ENCODE assay signal across 4 cellular contexts in genomic region chr2:62765619-62766376, GRCh38.
TF ChIP-seq lines count a peak whose summit lies in the region.

No MANE protein-coding gene starts in this region.

TF ChIP-seq in A549, 52 proteins besides CTCF, POLR2A, EP300 and RAD21:
- TF ChIP-seq CEBPB (IDR thresholded peaks at IDR 0.05) (peak in 1 of 2 experiments; percentile 22; a peak in 1 of 4 replicates), PHF8 (IDR thresholded peaks at IDR 0.05; ENCODE audit: borderline replicate concordance, low read depth) (no peak)

TF ChIP-seq in IMR-90, 13 proteins besides CTCF, POLR2A, EP300 and RAD21:
- TF ChIP-seq MAFK (IDR thresholded peaks at IDR 0.05; ENCODE audit: low read depth, low read length), result no peak
- TF ChIP-seq CEBPB (IDR thresholded peaks at IDR 0.05; ENCODE audit: low read depth, low read length), result peak; percentile 69

TF ChIP-seq in GM12878, 131 proteins besides CTCF, POLR2A, EP300 and RAD21:
- TF ChIP-seq CREM (IDR thresholded peaks at IDR 0.05; ENCODE audit: low read depth), result no peak
- no peak for TF ChIP-seq KDM1A (IDR thresholded peaks at IDR 0.05; ENCODE audit: borderline replicate concordance)
- TF ChIP-seq SPI1 (IDR thresholded peaks at IDR 0.05; ENCODE audit: borderline replicate concordance, insufficient read depth, low read depth, low read length), result 0 out of 2 replicates have a peak, but pooled peaks have one; percentile 3
- TF ChIP-seq IKZF1 (conservative IDR thresholded peaks at IDR 0.05), result no peak
- TF ChIP-seq BHLHE40 (IDR thresholded peaks at IDR 0.05; ENCODE audit: borderline replicate concordance in 1 of 2, low read depth in 2 of 2, low read length in 1 of 2), result no peak

TF ChIP-seq in HepG2, 621 proteins besides CTCF, POLR2A, EP300 and RAD21:
- TF ChIP-seq SMARCE1 (IDR thresholded peaks at IDR 0.05; ENCODE audit: borderline replicate concordance), result no peak
- TF ChIP-seq MBD4 (IDR thresholded peaks at IDR 0.05; ENCODE audit: borderline replicate concordance, low read length), result no peak
- TF ChIP-seq ZNF136 (CRISPR knock-in tag; IDR thresholded peaks at IDR 0.05; ENCODE audit: low read depth), result no peak
- TF ChIP-seq MEIS2 (CRISPR knock-in tag; IDR thresholded peaks at IDR 0.05), result no peak
- no peak for TF ChIP-seq ZNF547 (CRISPR knock-in tag; IDR thresholded peaks at IDR 0.05)
- TF ChIP-seq TGIF2 (CRISPR knock-in tag; IDR thresholded peaks at IDR 0.05), result no peak
- TF ChIP-seq RBM22 (optimal IDR thresholded peaks at IDR 0.05; ENCODE audit: low read length), result peak; percentile 70
- TF ChIP-seq ATF7-NPFF (CRISPR knock-in tag; IDR thresholded peaks at IDR 0.05; ENCODE audit: low read depth), result no peak
